In the genomic region with DNA sequence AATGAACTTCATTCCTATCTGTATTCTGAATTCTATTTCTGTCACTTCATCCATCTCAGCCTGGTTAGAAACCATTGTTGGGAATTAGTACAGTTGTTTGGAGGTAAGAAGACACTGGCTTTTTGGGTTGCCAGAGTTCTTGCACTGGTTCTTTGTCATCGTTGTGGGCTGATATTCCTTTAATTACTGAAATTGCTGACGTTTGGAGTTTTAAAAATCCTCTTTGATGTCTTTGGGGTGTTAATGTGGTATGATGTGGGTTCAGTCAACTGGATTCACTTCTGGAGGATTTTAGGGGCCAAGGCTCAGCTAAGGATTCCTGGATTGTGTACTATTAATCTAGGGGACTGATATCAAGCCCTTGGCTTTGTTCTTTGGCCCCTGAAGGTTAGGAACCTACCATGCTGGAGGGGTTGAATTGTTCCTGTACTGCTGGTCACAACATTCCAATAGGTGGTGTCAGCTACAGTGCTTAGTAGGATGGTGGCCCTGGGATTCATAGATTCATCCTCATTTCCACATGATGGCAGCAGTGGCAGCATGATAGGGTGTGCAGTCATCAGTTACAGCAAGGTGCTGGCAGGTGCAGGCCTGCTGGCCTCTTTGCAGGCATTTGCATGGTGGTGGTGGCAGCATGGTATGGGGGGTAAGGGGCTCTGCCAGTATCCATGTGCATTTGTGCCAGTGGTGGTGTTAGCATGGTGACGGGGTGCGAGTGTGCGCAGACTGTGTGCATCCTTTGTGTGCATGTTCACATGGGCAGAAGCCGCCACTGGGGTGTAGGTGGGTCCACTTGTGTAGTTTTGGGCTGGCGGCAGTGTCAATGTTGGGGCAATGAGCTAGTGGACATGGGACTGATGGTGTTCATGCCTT, we compare ENCODE assay signal across 30 cellular contexts.
"Had no signal": no experiment of that assay in that cellular context is flagged by ENCODE, and none has a peak within 500 bp of the region (broad histone marks: within the 10 kb centered on the region; RNA-seq: fewer than 3 reads in every experiment).

No MANE protein-coding gene starts in this region.

- H3K36me3 ChIP-seq: gastrocnemius medialis, lower lobe of right lung, neural progenitor cell, thyroid gland, upper lobe of left lung, vagina had no signal

- H3K79me2 ChIP-seq: hepatocyte, parathyroid adenoma had no signal

- H3K9ac ChIP-seq: neural progenitor cell, parathyroid adenoma had no signal

- H3K27ac ChIP-seq: epithelial cell of prostate, gastrocnemius medialis, hepatocyte, lower lobe of right lung, neural progenitor cell, parathyroid adenoma, psoas muscle, thyroid gland, upper lobe of left lung, vagina had no signal

- H3K27me3 ChIP-seq: gastrocnemius medialis, hepatocyte, neural progenitor cell, thyroid gland, upper lobe of left lung, vagina had no signal

- H3K4me3 ChIP-seq: gastrocnemius medialis, hepatocyte, lower lobe of right lung, neural progenitor cell, psoas muscle, smooth muscle cell, thyroid gland, upper lobe of left lung, vagina had no signal

- H3K4me1 ChIP-seq: gastrocnemius medialis, lower lobe of right lung, neural progenitor cell, parathyroid adenoma, psoas muscle, thyroid gland, upper lobe of left lung, vagina had no signal

- H3K9me3 ChIP-seq: gastrocnemius medialis, lower lobe of right lung, psoas muscle, thyroid gland, upper lobe of left lung, vagina had no signal

- H3K4me2 ChIP-seq: hepatocyte, neural progenitor cell, smooth muscle cell had no signal

- DNase-seq: activated CD4-positive, alpha-beta memory T cell treated with anti-CD3 and anti-CD28 coated beads for 36 hours; activated CD4-positive, alpha-beta T cell treated with anti-CD3 and anti-CD28 coated beads, Interleukin-2, amount 10 ng/mL, durations not matched to agents 24 days and 14 days; activated CD4-positive, CD25-positive, alpha-beta regulatory T cell treated with anti-CD3 and anti-CD28 coated beads, Interleukin-2, amount 50 U/mL, for 72 hours; activated CD8-positive, alpha-beta memory T cell treated with anti-CD3 and anti-CD28 coated beads, Interleukin-2, amount 50 U/mL, for 4 hours; activated gamma-delta T cell treated with Interleukin-2 at 50 U/mL for 16 hours; activated T-cell treated with anti-CD3 and anti-CD28 coated beads, Interleukin-2, amount 50 U/mL, for 1 hour; dermis blood vessel endothelial cell; effector CD4-positive, alpha-beta T cell; gastrocnemius medialis; immature natural killer cell; lower lobe of right lung; mesenchymal stem cell; natural killer cell; occipital lobe; psoas muscle; stimulated activated CD4-positive, alpha-beta T cell treated with anti-CD3 and anti-CD28 coated beads, Interleukin-1b, Interleukin-23, amount 100 ng/mL, for 48 hours; stimulated activated CD4-positive, alpha-beta T cell treated with anti-CD3 and anti-CD28 coated beads, Interleukin-4, amount 100 ng/mL, for 4 hours; stimulated activated CD8-positive, alpha-beta memory T cell treated with anti-CD3 and anti-CD28 coated beads, Interleukin-4, amount 100 ng/mL, for 48 hours; stimulated activated naive CD8-positive, alpha-beta T cell treated with anti-CD3 and anti-CD28 coated beads, Interleukin-15, amount 100 ng/mL, for 72 hours; substantia nigra; T-helper 17 cell; T1000; thyroid gland; upper lobe of left lung had no signal
